32 cellular contexts compared by ENCODE assay signal in the genomic region with DNA sequence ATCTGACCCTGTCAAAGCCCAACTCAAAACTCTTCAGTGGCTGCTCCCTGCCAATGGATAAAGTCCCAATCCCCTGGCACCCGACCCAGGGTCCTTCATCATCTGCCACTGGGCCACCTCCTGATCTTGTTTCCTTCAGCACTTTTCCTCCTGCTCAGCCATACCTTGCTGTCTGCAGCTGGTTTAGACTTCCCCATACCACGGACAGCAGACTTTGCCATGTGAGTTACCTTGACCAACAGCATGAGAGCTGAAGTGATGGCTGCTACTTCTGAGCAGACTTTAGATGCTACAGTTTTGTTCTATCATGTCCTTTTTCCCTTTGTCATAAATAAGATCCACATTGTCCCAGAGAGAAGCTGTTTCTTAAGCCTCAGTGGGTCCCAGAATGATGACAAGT. TPM values are rescaled to one million over a fixed set of nuclear protein-coding genes. Genes with fewer than 3 reads are reported as not detected.
A peak's percentile ranks its signal among the peaks of the same experiment; 100 is the strongest.
DNase-seq lines count a peak whose midpoint lies in the region; ATAC-seq, FAIRE-seq and TF ChIP-seq lines count a peak whose summit lies in the region.
"Had no signal": no experiment of that assay in that cellular context is flagged by ENCODE, and none has a peak within 500 bp of the region (broad histone marks: within the 10 kb centered on the region; RNA-seq: fewer than 3 reads in every experiment).

No MANE protein-coding gene starts in this region.

- H3K36me3 Mint-ChIP-seq in nephron (ENCODE audit: low read depth), result no peaks in the 10 kb centered on the region
- H3K36me3 Mint-ChIP-seq: activated CD8-positive, alpha-beta memory T cell treated with anti-CD3 and anti-CD28 coated beads, Interleukin-2, amount 10 ng/mL, durations not matched to agents 7 days and 5 days; activated naive CD8-positive, alpha-beta T cell treated with anti-CD3 and anti-CD28 coated beads, Interleukin-2, amount 10 ng/mL, durations not matched to agents 7 days and 5 days; CD4-positive, alpha-beta memory T cell; natural killer cell had no signal

- CTCF ChIA-PET in A549 (lab: Yijun Ruan, JAX), result interaction anchor here (0.6 to 1.4 kb wide), 4 partner anchors 21 to 164 kb away, joined by 3 read pairs; no protein-coding TSS in a partner anchor

- peaks cover 28% of the 10 kb centered on the region for H3K4me1 Mint-ChIP-seq in nephron

- intact Hi-C loops in pancreas (cut with DNase I), result no loop called here

- no peak for ATAC-seq in A549
- ATAC-seq in pancreas, result no peak
- ATAC-seq: activated CD8-positive, alpha-beta memory T cell treated with anti-CD3 and anti-CD28 coated beads, Interleukin-2, amount 10 ng/mL, durations not matched to agents 7 days and 5 days; activated T-cell treated with anti-CD3 and anti-CD28 coated beads, Interleukin-2, amount 50 U/mL, for 4 hours; lower lobe of right lung; mucosa of descending colon; natural killer cell had no signal

- peaks cover 65% of the 10 kb centered on the region for H3K27me3 Mint-ChIP-seq in nephron (ENCODE audit: low read depth)

- H3K36me3 ChIP-seq in pancreas, result no peaks in the 10 kb centered on the region
- H3K36me3 ChIP-seq: ascending aorta, lower lobe of right lung, ovary, right atrium auricular region, suprapubic skin had no signal

- H3K4me1 ChIP-seq in A549 (peaks cover 11% of the 10 kb centered on the region), pancreas (peaks cover 0 to 6% (median 5%) of the 10 kb centered on the region in 3 donors)

- H3K9me3 ChIP-seq in A549, result no peaks in the 10 kb centered on the region
- no peaks in the 10 kb centered on the region for H3K9me3 ChIP-seq in pancreas
- H3K9me3 ChIP-seq: ascending aorta, lower lobe of right lung, mucosa of descending colon, ovary, right atrium auricular region, suprapubic skin had no signal

- peak overlapping the region; percentile 18 to 82 (median 31) for H3K4me3 Mint-ChIP-seq in nephron
- H3K4me3 Mint-ChIP-seq: activated CD8-positive, alpha-beta memory T cell treated with anti-CD3 and anti-CD28 coated beads, Interleukin-2, amount 10 ng/mL, durations not matched to agents 7 days and 5 days; activated naive CD8-positive, alpha-beta T cell treated with anti-CD3 and anti-CD28 coated beads, Interleukin-2, amount 10 ng/mL, durations not matched to agents 7 days and 5 days; activated T-cell treated with anti-CD3 and anti-CD28 coated beads, Interleukin-2, amount 50 U/mL, for 4 hours; B cell; natural killer cell had no signal

- no peak for FAIRE-seq in A549 (lab: Jason Lieb, UNC)
- no peak for FAIRE-seq in pancreas (lab: Jason Lieb, UNC)
- FAIRE-seq: GM18507 had no signal

- H3K27ac Mint-ChIP-seq in nephron, result peak overlapping the region in 2 of 3 experiments; percentile 3 to 39
- H3K27ac Mint-ChIP-seq: activated CD8-positive, alpha-beta memory T cell treated with anti-CD3 and anti-CD28 coated beads, Interleukin-2, amount 10 ng/mL, durations not matched to agents 7 days and 5 days; activated naive CD8-positive, alpha-beta T cell treated with anti-CD3 and anti-CD28 coated beads, Interleukin-2, amount 10 ng/mL, durations not matched to agents 7 days and 5 days; B cell; natural killer cell had no signal

- H3K27me3 ChIP-seq in pancreas, result peaks cover 0 to 3% (median 0%) of the 10 kb centered on the region in 4 donors
- H3K27me3 ChIP-seq: ascending aorta, ovary had no signal

- WGBS in A549 (ENCODE audit: missing lambda C conversion rate), result 32% methylated on average over 2 of the region's 2 CpGs
- WGBS in pancreas, 2 donors, result 61 to 69% methylated on average over 2 of the region's 2 CpGs

- no peak for DNase-seq in A549 (ENCODE audit: low read depth in 1 of 2, low spot score in 1 of 2)
- peak; percentile 45 for DNase-seq in epithelial cell of esophagus (ENCODE audit: low read depth)
- DNase-seq in OCI-M1 (lab: John Stamatoyannopoulos, UW), result no peak
- no peak for DNase-seq in pancreas
- no peak for DNase-seq in germinal center (ENCODE audit: low spot score)
- DNase-seq: ACHN; activated CD8-positive, alpha-beta memory T cell treated with anti-CD3 and anti-CD28 coated beads, Interleukin-2, amount 10 ng/mL, durations not matched to agents 7 days and 5 days; activated gamma-delta T cell; activated naive CD8-positive, alpha-beta T cell treated with anti-CD3 and anti-CD28 coated beads, Interleukin-2, amount 10 ng/mL, durations not matched to agents 7 days and 5 days; activated T-cell treated with anti-CD3 and anti-CD28 coated beads, Interleukin-2, amount 50 U/mL, for 4 hours; CD4-positive, alpha-beta memory T cell; effector CD8-positive, alpha-beta T cell; EL; GOT3; lower lobe of right lung; mucosa of descending colon; natural killer cell; NCI-H146; NCI-H2107; NCI-H774; RPMI8226; stimulated activated naive CD4-positive, alpha-beta T cell treated with Interleukin-2 at 50 U/mL for 16 hours had no signal

- no peak overlapping the region for H3K27ac ChIP-seq in A549
- no peak overlapping the region for H3K27ac ChIP-seq in pancreas
- H3K27ac ChIP-seq: ascending aorta, coronary artery, lower lobe of right lung, ovary, right atrium auricular region, suprapubic skin had no signal

- H3K4me3 ChIP-seq in A549 (no peak overlapping the region), epithelial cell of esophagus (ENCODE audit: low read length) (no peak overlapping the region), pancreas (no peak overlapping the region)
- H3K4me3 ChIP-seq: ascending aorta, coronary artery, lower lobe of right lung, mucosa of descending colon, ovary, right atrium auricular region, smooth muscle cell, suprapubic skin had no signal

- TF ChIP-seq CTCF in A549 (IDR thresholded peaks at IDR 0.05), result no peak
- TF ChIP-seq CTCF in epithelial cell of esophagus (IDR thresholded peaks at IDR 0.05; ENCODE audit: insufficient read depth, low read depth, low read length, missing control alignments), result no peak
- TF ChIP-seq CTCF in nephron (IDR thresholded peaks at IDR 0.05; ENCODE audit: unreplicated experiment in 3 of 3), result no peak
- no peak for TF ChIP-seq CTCF in pancreas (IDR thresholded peaks at IDR 0.05)

- TF ChIP-seq RAD21 in A549 (conservative IDR thresholded peaks at IDR 0.05 in 1 of 2, IDR thresholded peaks at IDR 0.05 in 1 of 2) (no peak), Ishikawa (IDR thresholded peaks at IDR 0.05; ENCODE audit: low read depth) (no peak)

- POLR2A ChIA-PET in A549 (lab: Yijun Ruan, JAX), result no interaction called here

- H3K4me2 ChIP-seq in A549, result no peak overlapping the region

- H3K9me3 Mint-ChIP-seq in nephron, result no peaks in the 10 kb centered on the region
- H3K9me3 Mint-ChIP-seq: activated naive CD8-positive, alpha-beta T cell treated with anti-CD3 and anti-CD28 coated beads, Interleukin-2, amount 10 ng/mL, durations not matched to agents 7 days and 5 days; activated T-cell treated with anti-CD3 and anti-CD28 coated beads, Interleukin-2, amount 50 U/mL, for 4 hours; natural killer cell had no signal

- TF ChIP-seq EP300 in A549 (IDR thresholded peaks at IDR 0.05), result no peak
- TF ChIP-seq EP300 in Ishikawa (IDR thresholded peaks at IDR 0.05; ENCODE audit: borderline replicate concordance), result no peak

- TF ChIP-seq POLR2A in A549 (IDR thresholded peaks at IDR 0.05; ENCODE audit: low read length), result no peak

TF ChIP-seq in Ishikawa, 13 proteins besides CTCF, POLR2A, EP300 and RAD21:
- TF ChIP-seq CREB1 (IDR thresholded peaks at IDR 0.05; ENCODE audit: low read depth) (no peak), FOXM1 (IDR thresholded peaks at IDR 0.05; ENCODE audit: borderline replicate concordance, low read depth) (no peak)
- TF ChIP-seq, protein P1, sequence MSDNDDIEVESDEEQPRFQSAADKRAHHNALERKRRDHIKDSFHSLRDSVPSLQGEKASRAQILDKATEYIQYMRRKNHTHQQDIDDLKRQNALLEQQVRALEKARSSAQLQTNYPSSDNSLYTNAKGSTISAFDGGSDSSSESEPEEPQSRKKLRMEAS (IDR thresholded peaks at IDR 0.05), result peak; percentile 53; the same call in 1 of the 2 replicates
- TF ChIP-seq, protein P2, sequence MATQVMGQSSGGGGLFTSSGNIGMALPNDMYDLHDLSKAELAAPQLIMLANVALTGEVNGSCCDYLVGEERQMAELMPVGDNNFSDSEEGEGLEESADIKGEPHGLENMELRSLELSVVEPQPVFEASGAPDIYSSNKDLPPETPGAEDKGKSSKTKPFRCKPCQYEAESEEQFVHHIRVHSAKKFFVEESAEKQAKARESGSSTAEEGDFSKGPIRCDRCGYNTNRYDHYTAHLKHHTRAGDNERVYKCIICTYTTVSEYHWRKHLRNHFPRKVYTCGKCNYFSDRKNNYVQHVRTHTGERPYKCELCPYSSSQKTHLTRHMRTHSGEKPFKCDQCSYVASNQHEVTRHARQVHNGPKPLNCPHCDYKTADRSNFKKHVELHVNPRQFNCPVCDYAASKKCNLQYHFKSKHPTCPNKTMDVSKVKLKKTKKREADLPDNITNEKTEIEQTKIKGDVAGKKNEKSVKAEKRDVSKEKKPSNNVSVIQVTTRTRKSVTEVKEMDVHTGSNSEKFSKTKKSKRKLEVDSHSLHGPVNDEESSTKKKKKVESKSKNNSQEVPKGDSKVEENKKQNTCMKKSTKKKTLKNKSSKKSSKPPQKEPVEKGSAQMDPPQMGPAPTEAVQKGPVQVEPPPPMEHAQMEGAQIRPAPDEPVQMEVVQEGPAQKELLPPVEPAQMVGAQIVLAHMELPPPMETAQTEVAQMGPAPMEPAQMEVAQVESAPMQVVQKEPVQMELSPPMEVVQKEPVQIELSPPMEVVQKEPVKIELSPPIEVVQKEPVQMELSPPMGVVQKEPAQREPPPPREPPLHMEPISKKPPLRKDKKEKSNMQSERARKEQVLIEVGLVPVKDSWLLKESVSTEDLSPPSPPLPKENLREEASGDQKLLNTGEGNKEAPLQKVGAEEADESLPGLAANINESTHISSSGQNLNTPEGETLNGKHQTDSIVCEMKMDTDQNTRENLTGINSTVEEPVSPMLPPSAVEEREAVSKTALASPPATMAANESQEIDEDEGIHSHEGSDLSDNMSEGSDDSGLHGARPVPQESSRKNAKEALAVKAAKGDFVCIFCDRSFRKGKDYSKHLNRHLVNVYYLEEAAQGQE (IDR thresholded peaks at IDR 0.05; ENCODE audit: low read depth), result peak; percentile 83

RNA-seq across cellular contexts. Expression of a gene that starts 33.3 kb away (rescaled TPM):
- 1.3 and 1.6 TPM in 2 replicates for polyA plus RNA-seq in A549 (2011; rRNA removed)
- 0.20 and 0.29 TPM in 2 replicates for polyA plus RNA-seq in A549 (2012; cell fraction: cytosol; rRNA removed)
- 0.26 and 0.32 TPM in 2 replicates for polyA plus RNA-seq in A549 (2012; cell fraction: nucleus; rRNA removed)
- 0.50 to 0.59 TPM (median 0.53 TPM) in 3 replicates for polyA plus RNA-seq in A549 (2017; fragmentation: RNase III; extraction: RNeasy Plus Mini Kit Qiagen cat#74134 plus additional on column Dnase treatment)
- polyA minus RNA-seq in A549 (2011; rRNA and poly(A)+ RNA removed), result 8.2 and 8.6 TPM in 2 replicates
- 1 to 10 TPM; 1.0 to 4.6 (median 2.8) TPM for total RNA-seq in pancreas
- 1 to 10 TPM in 1 of 2 donors, under 1 TPM in 1; 0.76 to 1.7 TPM for polyA plus RNA-seq in pancreas
- total RNA-seq: activated naive CD8-positive, alpha-beta T cell treated with anti-CD3 and anti-CD28 coated beads, Interleukin-2, amount 10 ng/mL, durations not matched to agents 7 days and 5 days; B cell; CD4-positive, alpha-beta memory T cell had no signal
- polyA plus RNA-seq: CD4-positive, alpha-beta memory T cell had no signal
